Comparison of ENCODE assay signal across 27 cellular contexts in genomic region chr2:75153221-75153620, GRCh38. TPM values are rescaled to one million over a fixed set of nuclear protein-coding genes. Genes with fewer than 3 reads are reported as not detected.
DNase-seq lines count a peak whose midpoint lies in the region; ATAC-seq and TF ChIP-seq lines count a peak whose summit lies in the region.
"Had no signal": no experiment of that assay in that cellular context is flagged by ENCODE, and none has a peak within 500 bp of the region (broad histone marks: within the 10 kb centered on the region; RNA-seq: fewer than 3 reads in every experiment).

No MANE protein-coding gene starts in this region.

- H3K27ac ChIP-seq in left ventricle myocardium inferior (replicated peaks) = peak overlapping the region; percentile 2
- H3K27ac ChIP-seq: dorsolateral prefrontal cortex, ovary, thoracic aorta had no signal

- no peak overlapping the region for H3K4me3 ChIP-seq in left ventricle myocardium inferior
- H3K4me3 ChIP-seq: dorsolateral prefrontal cortex, ovary, thoracic aorta had no signal

- peaks cover 20% of the 10 kb centered on the region for H3K9me3 ChIP-seq in left ventricle myocardium inferior (replicated peaks)
- H3K9me3 ChIP-seq: ovary, thoracic aorta had no signal

- CTCF ChIA-PET in activated CD4-positive, alpha-beta T cell treated with anti-CD3 and anti-CD28 coated beads for 36 hours (lab: Charles Lee) = no interaction called here

- H3K27ac Mint-ChIP-seq in activated CD4-positive, alpha-beta T cell treated with anti-CD3 and anti-CD28 coated beads for 36 hours = no peak overlapping the region
- H3K27ac Mint-ChIP-seq: activated naive CD4-positive, alpha-beta T cell treated with anti-CD3 and anti-CD28 coated beads for 36 hours; CD14-positive monocyte; naive B cell; stimulated activated effector memory CD8-positive, alpha-beta T cell treated with anti-CD3 and anti-CD28 coated beads, Interleukin-12 subunit alpha, Interleukin-12 subunit beta, amount 100 ng/mL, for 72 hours had no signal

- H3K27me3 Mint-ChIP-seq in activated CD4-positive, alpha-beta T cell treated with anti-CD3 and anti-CD28 coated beads for 36 hours = no peaks in the 10 kb centered on the region

- H3K4me3 Mint-ChIP-seq in activated CD4-positive, alpha-beta T cell treated with anti-CD3 and anti-CD28 coated beads for 36 hours = no peak overlapping the region
- H3K4me3 Mint-ChIP-seq: activated naive CD4-positive, alpha-beta T cell treated with anti-CD3 and anti-CD28 coated beads for 36 hours; CD14-positive monocyte; naive B cell; stimulated activated effector memory CD8-positive, alpha-beta T cell treated with anti-CD3 and anti-CD28 coated beads, Interleukin-12 subunit alpha, Interleukin-12 subunit beta, amount 100 ng/mL, for 72 hours had no signal

- no peak for TF ChIP-seq CTCF in left ventricle myocardium inferior (IDR thresholded peaks at IDR 0.05; ENCODE audit: borderline replicate concordance)

- intact Hi-C loops in left ventricle myocardium inferior (cut with micrococcal nuclease) = no loop called here
- intact Hi-C loops in left ventricle myocardium superior (cut with micrococcal nuclease) = no loop called here
- intact Hi-C loops in left colon (cut with DNase I, micrococcal nuclease) = no loop called here
- intact Hi-C loops in activated CD4-positive, alpha-beta T cell treated with anti-CD3 and anti-CD28 coated beads for 36 hours (cut with DNase I, micrococcal nuclease) = no loop called here

- H3K27me3 ChIP-seq in left ventricle myocardium inferior (ENCODE audit: low read depth) = no peaks in the 10 kb centered on the region
- H3K27me3 ChIP-seq: ovary had no signal

- no peaks in the 10 kb centered on the region for H3K9me3 Mint-ChIP-seq in activated CD4-positive, alpha-beta T cell treated with anti-CD3 and anti-CD28 coated beads for 36 hours (ENCODE audit: low read depth)
- H3K9me3 Mint-ChIP-seq: stimulated activated effector memory CD8-positive, alpha-beta T cell treated with anti-CD3 and anti-CD28 coated beads, Interleukin-12 subunit alpha, Interleukin-12 subunit beta, amount 100 ng/mL, for 72 hours had no signal

- no peaks in the 10 kb centered on the region for H3K4me1 Mint-ChIP-seq in activated CD4-positive, alpha-beta T cell treated with anti-CD3 and anti-CD28 coated beads for 36 hours
- H3K4me1 Mint-ChIP-seq: CD14-positive monocyte; stimulated activated effector memory CD8-positive, alpha-beta T cell treated with anti-CD3 and anti-CD28 coated beads, Interleukin-12 subunit alpha, Interleukin-12 subunit beta, amount 100 ng/mL, for 72 hours had no signal

- POLR2A ChIA-PET in activated CD4-positive, alpha-beta T cell treated with anti-CD3 and anti-CD28 coated beads for 36 hours (lab: Charles Lee) = no interaction called here

- H3K4me1 ChIP-seq in left ventricle myocardium inferior = peaks cover 7% of the 10 kb centered on the region

- ATAC-seq in left ventricle myocardium superior (no peak), left colon (peak; percentile 97), GM21423 (IDR thresholded peaks at IDR 0.05; ENCODE audit: unreplicated experiment) (no peak), HG02938 (IDR thresholded peaks at IDR 0.05; ENCODE audit: unreplicated experiment) (no peak)
- no peak for ATAC-seq in activated CD4-positive, alpha-beta T cell treated with anti-CD3 and anti-CD28 coated beads for 36 hours
- ATAC-seq: stimulated activated effector memory CD8-positive, alpha-beta T cell treated with anti-CD3 and anti-CD28 coated beads, Interleukin-12 subunit alpha, Interleukin-12 subunit beta, amount 100 ng/mL, for 72 hours had no signal

- no peak for DNase-seq in left ventricle myocardium inferior
- no peak for DNase-seq in left ventricle myocardium superior
- peak; percentile 58 for DNase-seq in NCI-H460 (ENCODE audit: extremely low read depth, low read depth)
- no peak for DNase-seq in left colon
- DNase-seq in LoVo (ENCODE audit: low spot score) = no peak
- DNase-seq in activated CD4-positive, alpha-beta T cell treated with anti-CD3 and anti-CD28 coated beads for 36 hours = no peak
- DNase-seq: activated CD4-positive, alpha-beta T cell treated with anti-CD3 and anti-CD28 coated beads for 1 hour; activated naive CD4-positive, alpha-beta T cell treated with anti-CD3 and anti-CD28 coated beads for 36 hours; activated T-cell treated with anti-CD3 and anti-CD28 coated beads, Interleukin-2, amount 50 U/mL, for 48 hours; anterior cingulate cortex; central memory CD4-positive, alpha-beta T cell; DMS79; dorsolateral prefrontal cortex; hippocampal formation; Karpas-422; mesenchymal stem cell; naive B cell; NCI-H2227 treated with DMSO at 0.1 percent for 48 hours; T1000 had no signal

- no peaks in the 10 kb centered on the region for H3K36me3 ChIP-seq in left ventricle myocardium inferior
- H3K36me3 ChIP-seq: ovary, thoracic aorta had no signal

- no peaks in the 10 kb centered on the region for H3K36me3 Mint-ChIP-seq in activated CD4-positive, alpha-beta T cell treated with anti-CD3 and anti-CD28 coated beads for 36 hours (ENCODE audit: low read depth)
- H3K36me3 Mint-ChIP-seq: CD14-positive monocyte; naive B cell; stimulated activated effector memory CD8-positive, alpha-beta T cell treated with anti-CD3 and anti-CD28 coated beads, Interleukin-12 subunit alpha, Interleukin-12 subunit beta, amount 100 ng/mL, for 72 hours had no signal

RNA-seq across cellular contexts. Expression of gene TACR1, which starts 46.1 kb away (rescaled TPM):
- 0.22 TPM for total RNA-seq in left ventricle myocardium inferior
- 0.07 TPM for total RNA-seq in left ventricle myocardium superior
- 0.10 and 0.26 TPM in 2 replicates for total RNA-seq in NCI-H460 (2014; rRNA removed; shearing (Covaris generic))
- 0.02 and 0.08 TPM in 2 replicates for polyA plus RNA-seq in NCI-H460 (2014; cell fraction: nucleus; rRNA removed)
- total RNA-seq in left colon = 1 to 10 TPM in 1 of 2 donors, under 1 TPM in 1; 0.34 to 1.1 TPM
- not detected for total RNA-seq in activated CD4-positive, alpha-beta T cell treated with anti-CD3 and anti-CD28 coated beads for 36 hours
- total RNA-seq: activated CD8-positive, alpha-beta memory T cell treated with anti-CD3 and anti-CD28 coated beads for 36 hours; activated naive CD4-positive, alpha-beta T cell treated with anti-CD3 and anti-CD28 coated beads for 36 hours; fibroblast of villous mesenchyme had no signal
- polyA plus RNA-seq: CD14-positive monocyte had no signal
